13 cellular contexts compared by ENCODE assay signal in the genomic region with DNA sequence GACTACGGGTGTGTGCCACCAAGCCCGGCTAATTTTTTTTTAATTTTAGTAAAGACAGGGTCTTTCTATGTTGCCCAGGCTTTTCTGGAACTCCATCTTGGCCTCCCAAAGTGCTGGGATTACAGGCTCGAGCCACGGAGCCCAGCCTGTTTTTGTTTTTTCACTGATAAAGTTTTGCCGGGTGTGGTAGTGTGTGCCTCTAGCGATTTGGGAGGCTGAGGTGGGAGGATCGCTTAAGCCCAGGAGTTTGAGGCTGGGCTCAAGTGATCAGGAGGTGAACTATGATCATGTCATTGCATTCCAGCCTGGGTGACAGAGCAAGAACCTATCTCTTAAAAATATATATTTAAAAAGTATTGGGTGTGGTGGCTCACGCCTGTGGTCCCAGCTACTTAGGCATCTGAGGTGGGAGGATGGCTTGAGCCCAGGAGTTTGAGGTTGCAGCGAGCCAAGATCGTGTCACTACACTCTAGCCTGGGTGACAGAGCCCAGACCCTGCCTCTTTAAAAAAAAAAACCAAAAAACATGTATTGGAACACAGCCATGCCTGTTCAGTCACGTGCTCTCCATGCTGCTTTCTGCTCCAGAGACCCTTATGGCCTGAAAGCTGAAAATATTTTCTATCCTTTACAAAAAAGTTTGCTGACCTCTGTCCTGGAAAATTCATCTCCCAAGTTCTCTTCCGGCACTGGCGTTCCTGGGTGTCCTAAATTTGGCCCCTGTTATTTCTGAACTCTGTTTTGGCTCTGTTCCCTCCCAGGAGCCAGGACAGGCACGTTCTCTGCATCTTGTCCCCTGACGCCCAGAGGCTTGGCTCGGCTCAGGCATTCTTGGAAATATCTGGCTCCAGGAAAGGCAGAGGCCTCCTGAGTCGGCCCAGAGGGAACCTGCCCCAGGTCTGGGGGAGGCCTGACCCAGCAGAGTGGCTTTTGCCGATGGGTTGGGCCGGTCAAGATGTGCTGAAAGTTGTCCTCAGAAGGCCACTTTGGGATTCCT.
DNase-seq lines count a peak whose midpoint lies in the region; ATAC-seq and TF ChIP-seq lines count a peak whose summit lies in the region.
"Had no signal": no experiment of that assay in that cellular context is flagged by ENCODE, and none has a peak within 500 bp of the region (broad histone marks: within the 10 kb centered on the region; RNA-seq: fewer than 3 reads in every experiment).

No MANE protein-coding gene starts in this region.

- H3K36me3 ChIP-seq in GM23338 (ENCODE audit: insufficient read depth) = no peaks in the 10 kb centered on the region
- H3K36me3 ChIP-seq in body of pancreas (replicated peaks in 1 of 2; ENCODE audit: insufficient read depth in 1 of 2, low read depth in 2 of 2) = peaks cover 0 to 5% of the 10 kb centered on the region in 2 donors
- peaks cover 0 to 18% (median 0%) of the 10 kb centered on the region in 6 donors for H3K36me3 ChIP-seq in spleen

- TF ChIP-seq POLR2A in body of pancreas (IDR thresholded peaks at IDR 0.05) (no peak), spleen (IDR thresholded peaks at IDR 0.05) (no peak)

- H3K4me3 ChIP-seq in GM23338 (no peak overlapping the region), body of pancreas (no peak overlapping the region), spleen (no peak overlapping the region)

- H3K27me3 ChIP-seq in GM23338 (ENCODE audit: insufficient read depth) = no peaks in the 10 kb centered on the region
- no peaks in the 10 kb centered on the region for H3K27me3 ChIP-seq in body of pancreas
- peaks cover 0 to 5% (median 0%) of the 10 kb centered on the region in 7 donors for H3K27me3 ChIP-seq in spleen (replicated peaks in 1 of 7)

- H3K4me1 ChIP-seq in GM23338 (ENCODE audit: insufficient read depth) (no peaks in the 10 kb centered on the region), body of pancreas (peaks cover 11% of the 10 kb centered on the region), spleen (peaks cover 0 to 22% (median 4%) of the 10 kb centered on the region in 6 donors)

- intact Hi-C loops in body of pancreas (cut with DNase I) (no loop called here), spleen (cut with DNase I; ENCODE audit: low total_unique reads) (no loop called here)

- POLR2A ChIA-PET in GM10248 (lab: Yijun Ruan, JAX) = interaction anchor here (0.6 kb wide), 1 partner anchor 83 kb away, joined by 3 read pairs; no protein-coding TSS in a partner anchor

- H3F3A ChIP-seq in GM23338 (replicated peaks; ENCODE audit: low read depth) = no peaks in the 10 kb centered on the region

- H3K36me3 Mint-ChIP-seq in GM23338 (ENCODE audit: low read depth) = peaks cover 21% of the 10 kb centered on the region
- H3K36me3 Mint-ChIP-seq: CD4-positive, alpha-beta memory T cell had no signal

- peaks cover 3% of the 10 kb centered on the region for H3K27me3 Mint-ChIP-seq in GM23338 (ENCODE audit: insufficient read depth, low read depth, poor library complexity)
- H3K27me3 Mint-ChIP-seq: CD4-positive, alpha-beta memory T cell had no signal

- no peaks in the 10 kb centered on the region for H3K9me2 ChIP-seq in GM23338 (ENCODE audit: insufficient read depth)

- no peak overlapping the region for H3K4me3 Mint-ChIP-seq in GM23338
- H3K4me3 Mint-ChIP-seq: CD4-positive, alpha-beta memory T cell had no signal

- no peak overlapping the region for H3K27ac Mint-ChIP-seq in GM23338

- no peaks in the 10 kb centered on the region for H3K79me2 ChIP-seq in GM23338 (replicated peaks; ENCODE audit: insufficient read depth)

- H2AFZ ChIP-seq in GM23338 = no peak overlapping the region

- peak overlapping the region; percentile 86 for H3K27ac ChIP-seq in GM23338 (ENCODE audit: low read depth)
- H3K27ac ChIP-seq in body of pancreas = peak overlapping the region in 3 of 4 donors; percentile 33 to 60 (median 48)
- H3K27ac ChIP-seq in spleen = peak overlapping the region in 7 of 8 donors; percentile 2 to 62 (median 51)

- DNase-seq in GM23338 (ENCODE audit: low spot score) (no peak), body of pancreas (peak in 2 of 4 donors; percentile 26 to 55), left lobe of liver (ENCODE audit: low spot score) (no peak), spleen (no peak), GM10248 (ENCODE audit: extremely low spot score) (no peak), DMS53 (lab: John Stamatoyannopoulos, UW) (no peak)
- DNase-seq: amniotic stem cell; CD4-positive, alpha-beta memory T cell; MM.1S; NCI-H748 treated with DMSO at 0.1 percent for 48 hours had no signal

- no peak overlapping the region for H3K4me2 ChIP-seq in GM23338

- H3K9me3 Mint-ChIP-seq in GM23338 = no peaks in the 10 kb centered on the region; the same call in 2 of the 3 replicates
- H3K9me3 Mint-ChIP-seq: CD4-positive, alpha-beta memory T cell had no signal

- TF ChIP-seq CTCF in GM23338 (conservative IDR thresholded peaks at IDR 0.05; ENCODE audit: low read depth in 2 of 2) (no peak), body of pancreas (IDR thresholded peaks at IDR 0.05) (no peak), spleen (IDR thresholded peaks at IDR 0.05 in 8 of 11, conservative IDR thresholded peaks at IDR 0.05 in 3 of 11) (no peak), GM10248 (IDR thresholded peaks at IDR 0.05; ENCODE audit: control extremely low read depth, extremely low read depth, low read depth, missing control alignments) (no peak)

- H3K9me3 ChIP-seq in body of pancreas = no peaks in the 10 kb centered on the region
- H3K9me3 ChIP-seq in spleen = no peaks in the 10 kb centered on the region

- H3K4me1 Mint-ChIP-seq in GM23338 = no peaks in the 10 kb centered on the region
- H3K4me1 Mint-ChIP-seq: CD4-positive, alpha-beta memory T cell had no signal

- 53 to 58% methylated on average over 17 to 19 of the region's 19 CpGs for WGBS in body of pancreas, 2 donors
- WGBS in spleen, 5 donors = 72 to 84% (median 77%) methylated on average over 17 to 19 of the region's 19 CpGs

- ATAC-seq in GM23338 (no peak), body of pancreas (peak; percentile 31), left lobe of liver (peak; percentile 38), GM21447 (IDR thresholded peaks at IDR 0.05; ENCODE audit: unreplicated experiment) (no peak), HG03457 (IDR thresholded peaks at IDR 0.05; ENCODE audit: unreplicated experiment) (no peak)
- ATAC-seq: esophagus mucosa had no signal

- CTCF ChIA-PET in GM10248 (lab: Yijun Ruan, JAX) = no interaction called here

- H4K20me1 ChIP-seq in GM23338 (replicated peaks; ENCODE audit: insufficient read depth) = no peaks in the 10 kb centered on the region

TF ChIP-seq in GM23338, 12 proteins besides CTCF, POLR2A, EP300 and RAD21 (continues in another document):
- TF ChIP-seq STAT1 (IDR thresholded peaks at IDR 0.05; ENCODE audit: unreplicated experiment) (no peak), ZNF114 (CRISPR knock-in tag; IDR thresholded peaks at IDR 0.05) (no peak), ZNF331 (CRISPR knock-in tag; IDR thresholded peaks at IDR 0.05; ENCODE audit: low read depth) (no peak)
- TF ChIP-seq, protein P1, sequence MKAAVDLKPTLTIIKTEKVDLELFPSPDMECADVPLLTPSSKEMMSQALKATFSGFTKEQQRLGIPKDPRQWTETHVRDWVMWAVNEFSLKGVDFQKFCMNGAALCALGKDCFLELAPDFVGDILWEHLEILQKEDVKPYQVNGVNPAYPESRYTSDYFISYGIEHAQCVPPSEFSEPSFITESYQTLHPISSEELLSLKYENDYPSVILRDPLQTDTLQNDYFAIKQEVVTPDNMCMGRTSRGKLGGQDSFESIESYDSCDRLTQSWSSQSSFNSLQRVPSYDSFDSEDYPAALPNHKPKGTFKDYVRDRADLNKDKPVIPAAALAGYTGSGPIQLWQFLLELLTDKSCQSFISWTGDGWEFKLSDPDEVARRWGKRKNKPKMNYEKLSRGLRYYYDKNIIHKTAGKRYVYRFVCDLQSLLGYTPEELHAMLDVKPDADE (IDR thresholded peaks at IDR 0.05) = no peak

Comparison
In these comparisons a context has a peak if more than half of its experiments do, and no peak if none do; other contexts are left out.
1. ATAC-seq: peak in body of pancreas (single experiment) and left lobe of liver (single experiment); none in GM23338 (single experiment), GM21447 (single experiment) and HG03457 (single experiment).
2. Peak in every context shown above with its lines, with median percentiles within 50 percentile points of each other: H3K27ac ChIP-seq.